Comparison of ENCODE assay signal across 8 cellular contexts in the genomic region with DNA sequence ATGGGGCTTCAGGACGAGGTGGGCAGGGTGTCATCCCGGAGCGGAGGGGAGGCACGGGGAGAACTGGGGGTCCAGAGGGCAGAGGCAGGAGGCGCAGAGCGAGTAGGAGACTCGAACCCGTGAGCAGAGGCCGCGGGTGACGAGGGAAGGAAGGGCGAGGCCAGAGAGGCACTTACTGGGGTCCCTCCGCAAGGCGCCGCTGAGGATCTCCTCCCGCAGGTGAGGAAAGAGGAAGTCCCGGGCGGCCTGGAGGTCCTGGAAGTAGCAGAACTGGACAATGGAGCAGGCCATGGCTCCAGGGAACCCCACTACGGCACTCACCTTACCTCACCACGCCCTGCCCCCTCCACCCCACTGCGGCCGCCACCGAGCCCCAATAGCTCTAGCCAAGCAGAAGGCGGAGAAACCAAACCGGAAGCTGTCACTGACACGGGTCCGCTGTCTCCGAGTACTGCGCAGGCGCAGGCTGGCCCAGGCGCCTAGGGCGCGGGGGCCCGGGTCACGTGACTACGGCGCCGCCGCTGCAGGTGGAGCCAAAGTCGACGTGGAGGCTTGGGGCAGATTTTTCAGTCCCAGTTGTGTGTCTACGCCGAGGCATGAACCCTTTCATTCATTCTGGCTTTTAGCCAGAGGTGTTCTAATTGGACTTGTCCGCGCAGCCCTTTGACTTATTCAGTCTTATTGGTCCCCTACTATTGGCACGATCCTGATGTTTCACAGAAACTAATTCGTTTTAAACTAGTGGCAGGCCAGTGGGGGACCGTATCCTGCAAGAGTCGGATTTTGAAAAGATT. TPM values are rescaled to one million over a fixed set of nuclear protein-coding genes. Genes with fewer than 3 reads are reported as not detected.
DNase-seq lines count a peak whose midpoint lies in the region; ATAC-seq, FAIRE-seq and TF ChIP-seq lines count a peak whose summit lies in the region.

A gene with protein sequence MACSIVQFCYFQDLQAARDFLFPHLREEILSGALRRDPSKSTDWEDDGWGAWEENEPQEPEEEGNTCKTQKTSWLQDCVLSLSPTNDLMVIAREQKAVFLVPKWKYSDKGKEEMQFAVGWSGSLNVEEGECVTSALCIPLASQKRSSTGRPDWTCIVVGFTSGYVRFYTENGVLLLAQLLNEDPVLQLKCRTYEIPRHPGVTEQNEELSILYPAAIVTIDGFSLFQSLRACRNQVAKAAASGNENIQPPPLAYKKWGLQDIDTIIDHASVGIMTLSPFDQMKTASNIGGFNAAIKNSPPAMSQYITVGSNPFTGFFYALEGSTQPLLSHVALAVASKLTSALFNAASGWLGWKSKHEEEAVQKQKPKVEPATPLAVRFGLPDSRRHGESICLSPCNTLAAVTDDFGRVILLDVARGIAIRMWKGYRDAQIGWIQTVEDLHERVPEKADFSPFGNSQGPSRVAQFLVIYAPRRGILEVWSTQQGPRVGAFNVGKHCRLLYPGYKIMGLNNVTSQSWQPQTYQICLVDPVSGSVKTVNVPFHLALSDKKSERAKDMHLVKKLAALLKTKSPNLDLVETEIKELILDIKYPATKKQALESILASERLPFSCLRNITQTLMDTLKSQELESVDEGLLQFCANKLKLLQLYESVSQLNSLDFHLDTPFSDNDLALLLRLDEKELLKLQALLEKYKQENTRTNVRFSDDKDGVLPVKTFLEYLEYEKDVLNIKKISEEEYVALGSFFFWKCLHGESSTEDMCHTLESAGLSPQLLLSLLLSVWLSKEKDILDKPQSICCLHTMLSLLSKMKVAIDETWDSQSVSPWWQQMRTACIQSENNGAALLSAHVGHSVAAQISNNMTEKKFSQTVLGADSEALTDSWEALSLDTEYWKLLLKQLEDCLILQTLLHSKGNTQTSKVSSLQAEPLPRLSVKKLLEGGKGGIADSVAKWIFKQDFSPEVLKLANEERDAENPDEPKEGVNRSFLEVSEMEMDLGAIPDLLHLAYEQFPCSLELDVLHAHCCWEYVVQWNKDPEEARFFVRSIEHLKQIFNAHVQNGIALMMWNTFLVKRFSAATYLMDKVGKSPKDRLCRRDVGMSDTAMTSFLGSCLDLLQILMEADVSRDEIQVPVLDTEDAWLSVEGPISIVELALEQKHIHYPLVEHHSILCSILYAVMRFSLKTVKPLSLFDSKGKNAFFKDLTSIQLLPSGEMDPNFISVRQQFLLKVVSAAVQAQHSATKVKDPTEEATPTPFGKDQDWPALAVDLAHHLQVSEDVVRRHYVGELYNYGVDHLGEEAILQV (N-terminal part only) (minus strand): TSS at position 407 of the 794 bp plus-strand sequence. CDS start 116 bp downstream, at position 291.

- peaks cover 2 to 10% (median 8%) of the 10 kb centered on the region in 4 experiments; a peak in 5 of 8 replicates for H3K36me3 ChIP-seq in H1 (ENCODE audit: control insufficient read depth in 2 of 4, insufficient read depth in 4 of 4, low read length in 3 of 4)

- no peak for TF ChIP-seq EP300 in H1 (IDR thresholded peaks at IDR 0.05; ENCODE audit: borderline replicate concordance in 1 of 2, low read depth in 2 of 2, low read length in 2 of 2)

- peak; percentile 93 for ATAC-seq in memory B cell (ENCODE audit: low read depth)

- WGBS in H1 (ENCODE audit: extremely low coverage in 1 of 2, insufficient coverage in 1 of 2, insufficient read length in 1 of 2, insufficient replicate concordance in 2 of 2, low coverage in 1 of 2, low lambda C conversion rate in 2 of 2, missing lambda C conversion rate in 1 of 2), 2 experiments = 2% methylated on average over 40 of the region's 49 CpGs; no CpG with 5 or more reads in 1 of the 2 experiments

- peaks cover 2% of the 10 kb centered on the region; the same call in 1 of the 2 replicates for H3K79me1 ChIP-seq in H1 (ENCODE audit: low read depth, low read length)

- H2BK20ac ChIP-seq in H1 (ENCODE audit: low read length) = 0 out of 2 replicates have a peak within 1 kb of the TSS, but pooled peaks have one; percentile 34

- H2AK5ac ChIP-seq in H1 (ENCODE audit: low read depth, low read length) = peak within 1 kb of the TSS; percentile 75

- H3K9ac ChIP-seq in H1 (replicated peaks in 1 of 4; ENCODE audit: extremely low read depth in 1 of 4, low read depth in 3 of 4, low read length in 3 of 4) = peak within 1 kb of the TSS; percentile 82 to 95 (median 94)

- DNase-seq in COLO668 (lab: John Stamatoyannopoulos, UW; ENCODE audit: unreplicated experiment) (peak; percentile 98), GM20000 (ENCODE audit: low spot score) (peak; percentile 96), HS-5 (ENCODE audit: low read depth) (peak; percentile 81), NK-92 (lab: John Stamatoyannopoulos, UW; ENCODE audit: unreplicated experiment) (peak; percentile 80), H1 (ENCODE audit: low read depth in 1 of 2, low spot score in 2 of 2) (peak; percentile 88 to 97), memory B cell (ENCODE audit: low spot score in 2 of 2) (peak; percentile 95 to 98)
- peak; percentile 92 to 97 for DNase-seq in activated CD8-positive, alpha-beta memory T cell treated with anti-CD3 and anti-CD28 coated beads for 1 hour (ENCODE audit: extremely low read depth in 1 of 2, low read depth in 1 of 2)
- DNase-seq in stimulated activated CD8-positive, alpha-beta memory T cell treated with anti-CD3 and anti-CD28 coated beads, Interleukin-12 subunit alpha, Interleukin-12 subunit beta, amount 100 ng/mL, for 24 hours (ENCODE audit: extremely low read depth) = peak; percentile 95

- H3K4me3 ChIP-seq in H1 (ENCODE audit: extremely low read depth in 1 of 4, insufficient read depth in 2 of 4, low read depth in 3 of 4, low read length in 4 of 4) = peak within 1 kb of the TSS; percentile 77 to 95 (median 88)

- H3K4me3 Mint-ChIP-seq in memory B cell = no peak within 1 kb of the TSS

- POLR2A ChIA-PET in H1 (lab: Charles Lee; ENCODE audit: partially characterized antibody) = interaction anchor here (0.6 to 2.5 kb wide), 14 partner anchors 9 to 476 kb away, joined by 3 to 9 read pairs (median 3); partner anchors contain the start of gene MTARC2

- H3K27me3 Mint-ChIP-seq in memory B cell = peaks cover 4% of the 10 kb centered on the region

- peak within 1 kb of the TSS; percentile 96 for H3K27ac ChIP-seq in H1 (ENCODE audit: low read depth, low read length)

- no peak within 1 kb of the TSS for H3K14ac ChIP-seq in H1 (ENCODE audit: insufficient read length)

- H4K5ac ChIP-seq in H1 (ENCODE audit: insufficient read length, low read depth, low read length) = peak within 1 kb of the TSS; percentile 83

- peak within 1 kb of the TSS; percentile 33 for H2BK120ac ChIP-seq in H1 (replicated peaks; ENCODE audit: low read depth, low read length)

- H3K36me3 Mint-ChIP-seq in memory B cell = peaks cover 11% of the 10 kb centered on the region

- peak within 1 kb of the TSS; percentile 94; the same call in 1 of the 2 replicates for H4K8ac ChIP-seq in H1 (ENCODE audit: extremely low read depth, insufficient read depth, low read length)

- H4K20me1 ChIP-seq in H1 (replicated peaks in 1 of 2; ENCODE audit: control insufficient read depth in 1 of 2, insufficient read depth in 2 of 2, low read length in 2 of 2) = peaks cover 2% of the 10 kb centered on the region in 2 experiments

- no peaks in the 10 kb centered on the region for H3K9me3 ChIP-seq in H1 (ENCODE audit: insufficient read depth in 2 of 2, low read depth in 1 of 2, low read length in 1 of 2)

- H3K4me1 ChIP-seq in H1 (replicated peaks in 1 of 4; ENCODE audit: control insufficient read depth in 3 of 4, insufficient read depth in 4 of 4, low read length in 3 of 4) = peaks cover 2 to 13% (median 6%) of the 10 kb centered on the region in 4 experiments; a peak in 6 of 7 replicates

- no peak for TF ChIP-seq RAD21 in H1 (IDR thresholded peaks at IDR 0.05 in 1 of 2, conservative IDR thresholded peaks at IDR 0.05 in 1 of 2; ENCODE audit: low read depth in 2 of 2, low read length in 2 of 2)

- H3K23me2 ChIP-seq in H1 (ENCODE audit: low read depth, low read length) = peaks cover 5% of the 10 kb centered on the region

- H2BK5ac ChIP-seq in H1 (ENCODE audit: low read depth, low read length) = peak within 1 kb of the TSS; percentile 97

- peak within 1 kb of the TSS; percentile 72 for H2AFZ ChIP-seq in H1 (ENCODE audit: low read length)

- peaks cover 18 to 47% of the 10 kb centered on the region in 2 experiments for H3K79me2 ChIP-seq in H1 (ENCODE audit: control insufficient read depth in 1 of 2, insufficient read depth in 2 of 2, low read length in 2 of 2)

- H3K56ac ChIP-seq in H1 (replicated peaks; ENCODE audit: insufficient read length, low read depth, low read length) = peak within 1 kb of the TSS; percentile 79

- no peaks in the 10 kb centered on the region for H3K27me3 ChIP-seq in H1 (replicated peaks in 1 of 4; ENCODE audit: control insufficient read depth in 3 of 4, extremely low read depth in 1 of 4, insufficient read depth in 3 of 4, low read length in 3 of 4)

- H3K23ac ChIP-seq in H1 (ENCODE audit: insufficient read length) = no peak within 1 kb of the TSS

- no peak for TF ChIP-seq CTCF in GM20000 (IDR thresholded peaks at IDR 0.05; ENCODE audit: extremely low read depth, missing control alignments)
- TF ChIP-seq CTCF in H1 (IDR thresholded peaks at IDR 0.05; ENCODE audit: control extremely low read depth in 1 of 3, insufficient read depth in 1 of 3, low read depth in 1 of 3, low read length in 3 of 3) = peak in 2 of 3 experiments; percentile 5 to 10; a peak in 2 of 4 replicates

- peak within 1 kb of the TSS; percentile 74 to 91 for H3K4me2 ChIP-seq in H1 (ENCODE audit: insufficient read depth in 1 of 2, low read depth in 2 of 2, low read length in 2 of 2)

- peak within 1 kb of the TSS; percentile 94 for H4K91ac ChIP-seq in H1 (replicated peaks; ENCODE audit: insufficient read length, low read length)

- H2BK15ac ChIP-seq in H1 (ENCODE audit: low read length) = peak within 1 kb of the TSS; percentile 65; the same call in 1 of the 2 replicates

- CTCF ChIA-PET in H1 (lab: Charles Lee; ENCODE audit: partially characterized antibody) = interaction anchor here (0.5 to 1.8 kb wide), 7 partner anchors 9 to 206 kb away, joined by 3 to 6 read pairs (median 4); no protein-coding TSS in a partner anchor

- peak within 1 kb of the TSS; percentile 95 for H2BK12ac ChIP-seq in H1 (ENCODE audit: low read depth, low read length)

- peak within 1 kb of the TSS; percentile 95 for H3K18ac ChIP-seq in H1 (ENCODE audit: extremely low read depth, low read length)

- no peak within 1 kb of the TSS for H3K4ac ChIP-seq in H1 (replicated peaks; ENCODE audit: insufficient read length, low read depth, low read length)

- FAIRE-seq in H1 (lab: Jason Lieb, UNC) = no peak

- H3K9me3 Mint-ChIP-seq in memory B cell = no peaks in the 10 kb centered on the region

- H3K4me1 Mint-ChIP-seq in memory B cell = peaks cover 14% of the 10 kb centered on the region

- TF ChIP-seq POLR2A in H1 (IDR thresholded peaks at IDR 0.05; ENCODE audit: control extremely low read depth in 1 of 2, low read depth in 2 of 2, low read length in 2 of 2) = peak; percentile 87 to 98

- H3K27ac Mint-ChIP-seq in memory B cell = no peak within 1 kb of the TSS

RNA-seq across cellular contexts. Expression of the gene that starts here (rescaled TPM):
- 52.7 and 55.9 TPM in 2 replicates for total RNA-seq in H1 (2021; fragmentation: NEBNext Ultra II Directional; extraction: Animal tissue kit (Norgen Biotek cat#: 25700))
- 17.9 and 19.7 TPM in 2 replicates for polyA plus RNA-seq in H1 (2011; rRNA removed)
- 15.2 TPM for polyA plus RNA-seq in H1 (2011; cell fraction: cytosol; rRNA removed)
- polyA plus RNA-seq in H1 (2011; cell fraction: nucleus; rRNA removed) = 37.6 TPM
- 18.7 to 38.4 TPM (median 26.4 TPM) in 4 replicates for polyA plus RNA-seq in H1 (2012, experiment 1 of 2)
- polyA plus RNA-seq in H1 (2012, experiment 2 of 2) = 1.1 TPM
- 23.8 TPM for polyA plus RNA-seq in H1 (2013, experiment 1 of 2)
- polyA plus RNA-seq in H1 (2013, experiment 2 of 2) = 21.4 TPM
- polyA minus RNA-seq in H1 (2011; rRNA and poly(A)+ RNA removed) = 140 and 175 TPM in 2 replicates
- 20.8 TPM for polyA minus RNA-seq in H1 (2011; cell fraction: cytosol; rRNA and poly(A)+ RNA removed)
- polyA minus RNA-seq in H1 (2011; cell fraction: nucleus; rRNA and poly(A)+ RNA removed) = 52.0 TPM

Comparison
In these comparisons a context has a peak if more than half of its experiments do, and no peak if none do; other contexts are left out.
1. Peak in every context shown above with its lines: DNase-seq, ATAC-seq, H3K4me3 ChIP-seq and H3K27ac ChIP-seq.